In the genomic region with DNA sequence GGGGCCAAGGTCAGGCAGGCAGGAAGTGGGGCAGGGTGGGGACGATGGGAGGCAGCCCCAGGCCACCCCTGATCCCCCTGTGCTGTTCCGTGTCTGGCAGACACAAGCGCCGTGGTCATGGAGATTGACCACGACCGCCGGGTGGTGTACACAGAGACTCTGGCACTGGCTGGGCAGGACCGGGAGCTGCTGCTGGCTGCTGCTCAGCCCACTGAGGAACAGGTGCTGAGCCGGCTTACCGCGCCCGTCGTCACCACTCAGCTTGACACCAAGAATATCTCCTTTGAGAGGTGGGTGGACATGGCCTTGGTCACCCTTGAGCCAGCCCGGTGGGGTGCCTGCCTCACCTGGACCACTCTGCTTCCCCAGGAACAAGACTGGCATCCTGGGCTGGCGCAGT, we compare ENCODE assay signal across 27 cellular contexts. TPM values are rescaled to one million over a fixed set of nuclear protein-coding genes. Genes with fewer than 3 reads are reported as not detected.
"Had no signal": no experiment of that assay in that cellular context is flagged by ENCODE, and none has a peak within 500 bp of the region (broad histone marks: within the 10 kb centered on the region; RNA-seq: fewer than 3 reads in every experiment).

No MANE protein-coding gene starts in this region.

- H3K27me3 ChIP-seq: brain microvascular endothelial cell, esophagus muscularis mucosa, foreskin keratinocyte, testis, transverse colon had no signal

- H3K4me2 ChIP-seq: SK-N-SH had no signal

- DNase-seq: activated CD4-positive, alpha-beta memory T cell treated with anti-CD3 and anti-CD28 coated beads, Interleukin-2, amount 10 ng/mL, durations not matched to agents 7 days and 5 days; activated CD4-positive, alpha-beta T cell treated with anti-CD3 and anti-CD28 coated beads for 48 hours; activated CD8-positive, alpha-beta memory T cell treated with anti-CD3 and anti-CD28 coated beads, Interleukin-2, amount 50 U/mL, for 48 hours; activated gamma-delta T cell; activated naive CD4-positive, alpha-beta T cell treated with anti-CD3 and anti-CD28 coated beads, Interleukin-2, amount 10 ng/mL, durations not matched to agents 7 days and 5 days; activated naive CD8-positive, alpha-beta T cell treated with anti-CD3 and anti-CD28 coated beads, Interleukin-2, amount 10 ng/mL, durations not matched to agents 7 days and 5 days; activated T-cell treated with anti-CD3 and anti-CD28 coated beads, Interleukin-2, amount 50 U/mL, for 24 hours; amniotic stem cell; brain microvascular endothelial cell; cortex of kidney; foreskin keratinocyte; islet precursor cell; left cardiac atrium; midbrain; naive thymus-derived CD8-positive, alpha-beta T cell; retina; SK-N-SH; spleen; stimulated activated naive CD8-positive, alpha-beta T cell treated with anti-CD3 and anti-CD28 coated beads, Interleukin-15, Interleukin-2, amounts not matched to agents 100 U/mL and 50 U/mL, for 24 hours; SW 1271; T-helper 9 cell; testis; transverse colon; WERI-Rb-1 had no signal

- H3K27ac ChIP-seq: brain microvascular endothelial cell, esophagus muscularis mucosa, foreskin keratinocyte, spleen, testis, transverse colon, WERI-Rb-1 had no signal

- H3K4me3 ChIP-seq: esophagus muscularis mucosa, spleen, testis, transverse colon had no signal

- H3K4me1 ChIP-seq: foreskin keratinocyte had no signal

- H3K9me3 ChIP-seq: esophagus muscularis mucosa, SK-N-SH, spleen, testis, transverse colon had no signal

- ATAC-seq: activated CD4-positive, CD25-positive, alpha-beta regulatory T cell treated with anti-CD3 and anti-CD28 coated beads, Interleukin-2, amount 50 U/mL, for 24 hours; foreskin keratinocyte; left cardiac atrium; naive thymus-derived CD8-positive, alpha-beta T cell; stimulated activated naive CD8-positive, alpha-beta T cell treated with anti-CD3 and anti-CD28 coated beads, Interleukin-15, Interleukin-2, amounts not matched to agents 100 U/mL and 50 U/mL, for 24 hours had no signal

- H3K36me3 ChIP-seq: brain microvascular endothelial cell, spleen, transverse colon had no signal

- H3K9me2 ChIP-seq: SK-N-SH had no signal

- H3K9ac ChIP-seq: SK-N-SH had no signal

RNA-seq across cellular contexts. Expression of gene CORO6, which starts 13.7 kb away (rescaled TPM):
- total RNA-seq: progenitor cell of endocrine pancreas had no signal
